In the genomic region with DNA sequence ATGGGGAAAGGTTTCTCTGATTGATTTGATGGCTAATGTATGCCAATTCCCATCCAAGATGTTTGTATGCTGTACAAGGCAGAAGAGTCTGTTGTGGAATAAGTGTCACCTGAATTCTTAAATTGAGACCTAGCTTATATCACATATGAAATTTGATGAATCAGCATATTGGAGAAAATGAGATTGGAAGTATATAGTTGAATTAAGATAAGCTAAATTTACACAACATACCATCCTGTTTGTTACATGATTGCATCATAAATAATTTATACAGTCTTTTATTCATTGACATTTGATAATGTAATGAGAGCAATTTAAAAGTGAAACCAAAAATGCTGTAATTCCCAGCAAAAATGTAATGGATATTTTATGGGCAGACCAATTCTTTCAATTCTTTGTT, we compare ENCODE assay signal across 8 cellular contexts. TPM values are rescaled to one million over a fixed set of nuclear protein-coding genes. Genes with fewer than 3 reads are reported as not detected.
DNase-seq lines count a peak whose midpoint lies in the region; ATAC-seq and TF ChIP-seq lines count a peak whose summit lies in the region.

No MANE protein-coding gene starts in this region.

- H3K4me1 Mint-ChIP-seq in T-helper 2 cell treated with Interferon-gamma antibody and Interleukin-4, amounts not matched to agents 5 μg/mL and 100 μg/mL, for 36 hours (ENCODE audit: low read depth): peaks cover 37% of the 10 kb centered on the region
- H3K4me1 Mint-ChIP-seq in activated T-helper 17 cell treated with anti-CD3 and anti-CD28 coated beads, Interleukin-2, amount 50 U/mL, for 72 hours: peaks cover 36% of the 10 kb centered on the region

- H3K4me1 ChIP-seq in iPS-18a (ENCODE audit: control insufficient read depth, low read depth, low read length): peaks cover 9% of the 10 kb centered on the region
- H3K4me1 ChIP-seq in stomach: peaks cover 35 to 61% (median 44%) of the 10 kb centered on the region in 4 donors

- H3K27ac ChIP-seq in iPS-18a (ENCODE audit: low read length) (no peak overlapping the region), stomach (no peak overlapping the region)

- no peak for TF ChIP-seq EP300 in stomach (IDR thresholded peaks at IDR 0.05)

- peaks cover 6% of the 10 kb centered on the region for H3K36me3 Mint-ChIP-seq in T-helper 2 cell treated with Interferon-gamma antibody and Interleukin-4, amounts not matched to agents 5 μg/mL and 100 μg/mL, for 36 hours (ENCODE audit: low read depth)
- H3K36me3 Mint-ChIP-seq in activated T-helper 17 cell treated with anti-CD3 and anti-CD28 coated beads, Interleukin-2, amount 50 U/mL, for 72 hours (ENCODE audit: low read depth): peaks cover 27% of the 10 kb centered on the region

- peak overlapping the region; percentile 99 for H3K4me3 Mint-ChIP-seq in T-helper 2 cell treated with Interferon-gamma antibody and Interleukin-4, amounts not matched to agents 5 μg/mL and 100 μg/mL, for 36 hours
- H3K4me3 Mint-ChIP-seq in activated T-helper 17 cell treated with anti-CD3 and anti-CD28 coated beads, Interleukin-2, amount 50 U/mL, for 72 hours: peak overlapping the region; percentile 93

- H3K36me3 ChIP-seq in iPS-18a (ENCODE audit: control insufficient read depth, low read depth, low read length) (peaks cover 14% of the 10 kb centered on the region), stomach (peaks cover 0 to 3% (median 2%) of the 10 kb centered on the region in 4 donors)

- H3K27ac Mint-ChIP-seq in T-helper 2 cell treated with Interferon-gamma antibody and Interleukin-4, amounts not matched to agents 5 μg/mL and 100 μg/mL, for 36 hours: no peak overlapping the region
- peak overlapping the region; percentile 99 for H3K27ac Mint-ChIP-seq in activated T-helper 17 cell treated with anti-CD3 and anti-CD28 coated beads, Interleukin-2, amount 50 U/mL, for 72 hours

- no peaks in the 10 kb centered on the region for H3K9me3 Mint-ChIP-seq in T-helper 2 cell treated with Interferon-gamma antibody and Interleukin-4, amounts not matched to agents 5 μg/mL and 100 μg/mL, for 36 hours
- no peaks in the 10 kb centered on the region for H3K9me3 Mint-ChIP-seq in activated T-helper 17 cell treated with anti-CD3 and anti-CD28 coated beads, Interleukin-2, amount 50 U/mL, for 72 hours

- no peaks in the 10 kb centered on the region for H3K27me3 ChIP-seq in iPS-18a (ENCODE audit: control insufficient read depth, insufficient read depth, low read length)
- H3K27me3 ChIP-seq in stomach: no peaks in the 10 kb centered on the region

- no peak for DNase-seq in T-helper 2 cell treated with Interferon-gamma antibody and Interleukin-4, amounts not matched to agents 5 μg/mL and 100 μg/mL, for 36 hours (ENCODE audit: low spot score)
- DNase-seq in T-helper 2 cell (no peak), stomach (no peak), OCI-M2 (lab: John Stamatoyannopoulos, UW; ENCODE audit: unreplicated experiment) (no peak)

- TF ChIP-seq POLR2A in stomach (IDR thresholded peaks at IDR 0.05): no peak

- no peaks in the 10 kb centered on the region for H3K9me3 ChIP-seq in iPS-18a (ENCODE audit: control insufficient read depth, low read depth, low read length)
- H3K9me3 ChIP-seq in stomach: no peaks in the 10 kb centered on the region

- ATAC-seq in activated T-helper 17 cell treated with anti-CD3 and anti-CD28 coated beads, Interleukin-2, amount 50 U/mL, for 72 hours (replicated peaks): no peak
- ATAC-seq in GM18511 (IDR thresholded peaks at IDR 0.05; ENCODE audit: unreplicated experiment) (no peak), HG03045 (IDR thresholded peaks at IDR 0.05; ENCODE audit: unreplicated experiment) (no peak)

- H3K9ac ChIP-seq in iPS-18a (ENCODE audit: low read length): peak overlapping the region; percentile 99

- no peak for TF ChIP-seq CTCF in stomach (IDR thresholded peaks at IDR 0.05)

- intact Hi-C loops in stomach (cut with DNase I; ENCODE audit: low total_unique reads): no loop called here

- peak overlapping the region; percentile 94 for H3K4me3 ChIP-seq in iPS-18a (ENCODE audit: low read length)
- H3K4me3 ChIP-seq in stomach: peak overlapping the region; percentile 67 to 98 (median 71)

- no peaks in the 10 kb centered on the region for H3K27me3 Mint-ChIP-seq in T-helper 2 cell treated with Interferon-gamma antibody and Interleukin-4, amounts not matched to agents 5 μg/mL and 100 μg/mL, for 36 hours (ENCODE audit: low read depth)
- H3K27me3 Mint-ChIP-seq in activated T-helper 17 cell treated with anti-CD3 and anti-CD28 coated beads, Interleukin-2, amount 50 U/mL, for 72 hours: no peaks in the 10 kb centered on the region

RNA-seq across cellular contexts. Expression of a gene that starts 1.1 kb away (rescaled TPM):
- 10 to 100 TPM; 26.7 to 32.5 TPM for total RNA-seq in activated T-helper 17 cell treated with anti-CD3 and anti-CD28 coated beads, Interleukin-2, amount 50 U/mL, for 72 hours
- 10 to 100 TPM in 3 of 5 donors, 1 to 10 TPM in 1, not detected in 1; 5.8 to 25.7 (median 15.9) TPM for total RNA-seq in stomach
- polyA plus RNA-seq in stomach: 10 to 100 TPM; 12.1 to 16.5 (median 14.3) TPM

RNA-seq across cellular contexts. Expression of a gene that starts 1.4 kb away (rescaled TPM):
- total RNA-seq in activated T-helper 17 cell treated with anti-CD3 and anti-CD28 coated beads, Interleukin-2, amount 50 U/mL, for 72 hours: 10 to 100 TPM; 24.5 to 28.2 TPM
- total RNA-seq in stomach: 10 to 100 TPM in 3 of 5 donors, 1 to 10 TPM in 2; 2.3 to 43.2 (median 12.2) TPM
- polyA plus RNA-seq in stomach: 10 to 100 TPM; 20.5 to 28.4 (median 28.2) TPM
